In the genomic region with DNA sequence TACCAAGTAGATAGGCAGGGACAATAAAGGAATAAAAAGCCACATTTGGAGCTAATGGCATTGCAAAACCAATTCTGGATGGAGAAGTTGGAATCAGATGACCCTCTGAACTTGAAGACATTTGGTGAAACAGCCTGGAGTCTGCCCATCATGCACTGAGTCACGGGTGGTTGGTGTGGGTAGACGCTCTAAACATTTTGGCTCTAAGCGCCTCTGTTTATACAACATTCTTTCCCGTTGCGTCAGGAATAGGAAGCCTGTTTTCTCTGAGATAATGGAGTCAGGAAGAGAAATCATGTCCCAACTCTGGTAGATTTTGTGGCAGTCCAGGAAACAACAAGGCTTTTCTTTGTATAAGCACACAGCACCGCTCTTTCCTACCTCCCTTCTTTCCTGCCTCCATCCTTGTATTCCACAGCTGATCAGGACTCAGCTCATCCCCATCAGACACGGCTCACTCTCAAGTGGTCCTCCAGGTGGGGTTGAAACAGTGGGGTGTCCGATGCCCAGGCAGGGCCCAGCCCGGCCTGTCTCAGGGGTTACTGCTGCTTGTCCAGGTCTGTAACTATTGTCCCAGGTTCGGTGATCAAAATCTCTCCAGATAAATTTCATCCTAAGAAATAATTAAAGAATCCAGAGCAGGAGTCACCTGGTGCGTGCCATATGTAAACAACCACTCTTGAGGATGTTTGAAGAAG, we compare ENCODE assay signal across 9 cellular contexts. TPM values are rescaled to one million over a fixed set of nuclear protein-coding genes. Genes with fewer than 3 reads are reported as not detected.
DNase-seq lines count a peak whose midpoint lies in the region; ATAC-seq and TF ChIP-seq lines count a peak whose summit lies in the region.
"Had no signal": no experiment of that assay in that cellular context is flagged by ENCODE, and none has a peak within 500 bp of the region (broad histone marks: within the 10 kb centered on the region; RNA-seq: fewer than 3 reads in every experiment).

No MANE protein-coding gene starts in this region.

- in situ Hi-C loops in IMR-90 (cut with MboI; ENCODE audit: low sequenced_read_pairs), result no loop called here

- 0 out of 2 replicates have a peak, but pooled peaks have one; percentile 26 for TF ChIP-seq POLR2A in IMR-90 (IDR thresholded peaks at IDR 0.05; ENCODE audit: low read depth, low read length)

- H3K9ac ChIP-seq in IMR-90 (ENCODE audit: low read depth, low read length), result peak overlapping the region; percentile 80

- peak overlapping the region; percentile 99 for H3K18ac ChIP-seq in IMR-90 (ENCODE audit: low read depth, low read length)

- peak overlapping the region; percentile 94 for H2BK5ac ChIP-seq in IMR-90 (ENCODE audit: low read depth, low read length, poor library complexity, severe bottlenecking)

- ATAC-seq in IMR-90 (ENCODE audit: low read depth), result peak; percentile 81
- no peak for ATAC-seq in effector memory CD8-positive, alpha-beta T cell (replicated peaks)
- ATAC-seq in GM21526 (IDR thresholded peaks at IDR 0.05; ENCODE audit: low FRiP score, unreplicated experiment), result no peak
- ATAC-seq in GM19328 (IDR thresholded peaks at IDR 0.05; ENCODE audit: unreplicated experiment), result no peak

- no peak for TF ChIP-seq CTCF in IMR-90 (conservative IDR thresholded peaks at IDR 0.05; ENCODE audit: low read depth, low read length)

- peak; percentile 31 for TF ChIP-seq RAD21 in IMR-90 (IDR thresholded peaks at IDR 0.05; ENCODE audit: low read length)

- peak overlapping the region; percentile 84 for H3K56ac ChIP-seq in IMR-90 (ENCODE audit: extremely low read depth, insufficient read depth, low read length)

- H3K9me1 ChIP-seq in IMR-90 (ENCODE audit: insufficient read depth, low read length), result peaks cover 38% of the 10 kb centered on the region

- H3K4me2 ChIP-seq in IMR-90 (ENCODE audit: low read depth, low read length), result peak overlapping the region; percentile 65

- no peaks in the 10 kb centered on the region for H4K20me1 ChIP-seq in IMR-90 (ENCODE audit: insufficient read depth, low read length)

- peak overlapping the region; percentile 98 for H4K91ac ChIP-seq in IMR-90 (ENCODE audit: insufficient read depth, low read depth, low read length)

- peaks cover 43 to 73% of the 10 kb centered on the region in 2 experiments for H3K79me1 ChIP-seq in IMR-90 (ENCODE audit: low read depth in 1 of 2, low read length in 2 of 2)

- no peak overlapping the region for H3K27ac Mint-ChIP-seq in effector memory CD8-positive, alpha-beta T cell

- H2AFZ ChIP-seq in IMR-90 (replicated peaks; ENCODE audit: low read length, poor library complexity), result peak overlapping the region; percentile 54

- CTCF ChIA-PET in IMR-90 (lab: Yijun Ruan, JAX), result interaction anchor here (0.7 kb wide), 1 partner anchor 24 kb away, joined by 3 read pairs; no protein-coding TSS in a partner anchor

- WGBS in IMR-90 (ENCODE audit: extremely low coverage in 2 of 2, insufficient read length in 1 of 2), 2 experiments, result no CpG with 5 or more reads among the region's 11 CpGs

- BruUV-seq in IMR-90 (replicated peaks; lab: Mats Ljungman, UMichigan), result no TSS peak

- no peak overlapping the region for H3K4me3 Mint-ChIP-seq in effector memory CD8-positive, alpha-beta T cell

- peak overlapping the region; percentile 71 for H3K14ac ChIP-seq in IMR-90 (replicated peaks; ENCODE audit: low read depth, low read length)

- peak overlapping the region; percentile 99 for H4K5ac ChIP-seq in IMR-90 (ENCODE audit: low read depth, low read length)

- POLR2A ChIA-PET in IMR-90 (lab: Charles Lee; ENCODE audit: unreplicated experiment), result no interaction called here

- peak overlapping the region; percentile 83 for H2BK20ac ChIP-seq in IMR-90 (ENCODE audit: low read depth, low read length)

- dilution Hi-C loops in IMR-90 (cut with HindIII; ENCODE audit: low sequenced_read_pairs, unreplicated experiment), result no loop called here

- H2BK15ac ChIP-seq in IMR-90 (ENCODE audit: low read depth, low read length), result peak overlapping the region; percentile 90

- H3K27ac ChIP-seq in IMR-90 (ENCODE audit: insufficient read depth, low read length) (peak overlapping the region; percentile 99), caudate nucleus (ENCODE audit: low read depth, low read length) (peak overlapping the region; percentile 72), substantia nigra (ENCODE audit: low read depth, low read length, poor library complexity, severe bottlenecking) (peak overlapping the region; percentile 90)

- intact Hi-C loops in IMR-90 (cut with micrococcal nuclease), result no loop called here

- peak overlapping the region; percentile 61 for H3K23ac ChIP-seq in IMR-90 (ENCODE audit: low read depth, low read length)

- peaks cover 12% of the 10 kb centered on the region; the same call in 1 of the 2 replicates for H3K36me3 ChIP-seq in IMR-90 (ENCODE audit: control insufficient read depth, insufficient read depth, low read length)

- no peaks in the 10 kb centered on the region for H3K9me3 Mint-ChIP-seq in effector memory CD8-positive, alpha-beta T cell

- DNase-seq in IMR-90 (peak; percentile 97), caudate nucleus (lab: John Stamatoyannopoulos, UW) (peak in 1 of 61 donors; percentile 30), kidney glomerular epithelial cell (lab: John Stamatoyannopoulos, UW) (peak; percentile 67), substantia nigra (lab: John Stamatoyannopoulos, UW) (peak in 5 of 49 donors; percentile 22 to 42 (median 31))
- DNase-seq in NK-92 treated with Interleukin-12 subunit alpha and Interleukin-12 subunit beta, amount 100 ng/mL, for 24 hours (lab: John Stamatoyannopoulos, UW), result no peak
- DNase-seq in effector memory CD8-positive, alpha-beta T cell, result no peak
- DNase-seq: T-helper 2 cell had no signal

- peaks cover 19 to 33% of the 10 kb centered on the region in 2 donors for H3K27me3 Mint-ChIP-seq in effector memory CD8-positive, alpha-beta T cell

- H3K27me3 ChIP-seq in IMR-90 (ENCODE audit: control insufficient read depth, insufficient read depth, low read length), result no peaks in the 10 kb centered on the region

- peaks cover 48% of the 10 kb centered on the region for H3K4me1 ChIP-seq in IMR-90 (ENCODE audit: control insufficient read depth, insufficient read depth, low read length)

- H3K4ac ChIP-seq in IMR-90 (ENCODE audit: low read depth, low read length), result peak overlapping the region; percentile 89

- no peaks in the 10 kb centered on the region for H3K9me3 ChIP-seq in IMR-90 (ENCODE audit: control insufficient read depth, insufficient read depth, low read length)

- H3K36me3 Mint-ChIP-seq in effector memory CD8-positive, alpha-beta T cell (ENCODE audit: insufficient read depth), result no peaks in the 10 kb centered on the region

- H2AK5ac ChIP-seq in IMR-90 (ENCODE audit: low read depth, low read length), result peak overlapping the region; percentile 97

- H4K8ac ChIP-seq in IMR-90 (ENCODE audit: low read depth in 2 of 2, low read length in 2 of 2), result peak overlapping the region; percentile 74 to 96

- H3K4me1 Mint-ChIP-seq in effector memory CD8-positive, alpha-beta T cell (ENCODE audit: low read depth in 2 of 2), result no peaks in the 10 kb centered on the region

- H3K4me3 ChIP-seq in IMR-90 (ENCODE audit: insufficient read depth, low read depth, low read length), result no peak overlapping the region

- H2BK120ac ChIP-seq in IMR-90 (ENCODE audit: low read depth, low read length), result peak overlapping the region; percentile 96

- peak overlapping the region; percentile 80 for H2AK9ac ChIP-seq in IMR-90 (replicated peaks; ENCODE audit: low read depth, low read length, poor library complexity)

TF ChIP-seq in IMR-90, 13 proteins besides CTCF, POLR2A, EP300 and RAD21:
- TF ChIP-seq RCOR1 (IDR thresholded peaks at IDR 0.05; ENCODE audit: insufficient replicate concordance, low read length) (peak; percentile 77), CEBPB (IDR thresholded peaks at IDR 0.05; ENCODE audit: low read depth, low read length) (peak; percentile 89), MXI1 (IDR thresholded peaks at IDR 0.05; ENCODE audit: borderline replicate concordance, low read depth, low read length) (no peak), BHLHE40 (IDR thresholded peaks at IDR 0.05; ENCODE audit: low read depth, low read length) (peak; percentile 84), MAZ (IDR thresholded peaks at IDR 0.05; ENCODE audit: borderline replicate concordance, low read depth, low read length) (peak; percentile 37; the same call in 1 of the 2 replicates), MAFK (IDR thresholded peaks at IDR 0.05; ENCODE audit: low read depth, low read length) (no peak), SMC3 (IDR thresholded peaks at IDR 0.05; ENCODE audit: low read depth, low read length) (0 out of 2 replicates have a peak, but pooled peaks have one; percentile 10), NFE2L2 (IDR thresholded peaks at IDR 0.05; ENCODE audit: low read depth, low read length) (no peak), RFX5 (IDR thresholded peaks at IDR 0.05; ENCODE audit: low read depth, low read length) (no peak), CHD1 (IDR thresholded peaks at IDR 0.05; ENCODE audit: low read depth, low read length) (no peak), FOS (IDR thresholded peaks at IDR 0.05; ENCODE audit: low read depth, low read length) (peak; percentile 97)
- TF ChIP-seq, protein P1, sequence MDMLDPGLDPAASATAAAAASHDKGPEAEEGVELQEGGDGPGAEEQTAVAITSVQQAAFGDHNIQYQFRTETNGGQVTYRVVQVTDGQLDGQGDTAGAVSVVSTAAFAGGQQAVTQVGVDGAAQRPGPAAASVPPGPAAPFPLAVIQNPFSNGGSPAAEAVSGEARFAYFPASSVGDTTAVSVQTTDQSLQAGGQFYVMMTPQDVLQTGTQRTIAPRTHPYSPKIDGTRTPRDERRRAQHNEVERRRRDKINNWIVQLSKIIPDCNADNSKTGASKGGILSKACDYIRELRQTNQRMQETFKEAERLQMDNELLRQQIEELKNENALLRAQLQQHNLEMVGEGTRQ (IDR thresholded peaks at IDR 0.05; ENCODE audit: low read depth, low read length), result peak; percentile 50; the same call in 1 of the 2 replicates

RNA-seq across cellular contexts. Expression of a gene that starts 12.1 kb away (rescaled TPM):
- 0.90 and 1.1 TPM in 2 replicates for total RNA-seq in IMR-90 (2012; rRNA removed)
- polyA plus RNA-seq in IMR-90 (2012; rRNA removed), result 0.17 and 0.46 TPM in 2 replicates
- 0.02 and 0.03 TPM in 2 replicates for polyA plus RNA-seq in IMR-90 (2012; cell fraction: cytosol; rRNA removed)
- 0.17 and 0.94 TPM in 2 replicates for polyA plus RNA-seq in IMR-90 (2012; cell fraction: nucleus; rRNA removed; ENCODE audit: low replicate concordance)

RNA-seq across cellular contexts. Expression of a gene that starts 28.5 kb away (rescaled TPM):
- 22.2 and 26.9 TPM in 2 replicates for total RNA-seq in IMR-90 (2012; rRNA removed)
- 27.6 and 31.3 TPM in 2 replicates for polyA plus RNA-seq in IMR-90 (2012; rRNA removed)
- polyA plus RNA-seq in IMR-90 (2012; cell fraction: cytosol; rRNA removed), result 22.6 and 41.6 TPM in 2 replicates
- polyA plus RNA-seq in IMR-90 (2012; cell fraction: nucleus; rRNA removed; ENCODE audit: low replicate concordance), result 23.6 and 31.1 TPM in 2 replicates

Comparison
In these comparisons a context has a peak if more than half of its experiments do, and no peak if none do; other contexts are left out.
1. DNase-seq: peak in IMR-90 (single experiment) and kidney glomerular epithelial cell (single experiment); none in NK-92 treated with Interleukin-12 subunit alpha and Interleukin-12 subunit beta, amount 100 ng/mL, for 24 hours (single experiment) and effector memory CD8-positive, alpha-beta T cell (0 of 3).
2. Peak in every context shown above with its lines, with median percentiles within 50 percentile points of each other: H3K27ac ChIP-seq.